ENCODE assay signal across 4 cellular contexts in genomic region chr4:92812652-92813051, GRCh38.
"Had no signal": no experiment of that assay in that cellular context is flagged by ENCODE, and none has a peak within 500 bp of the region (broad histone marks: within the 10 kb centered on the region; RNA-seq: fewer than 3 reads in every experiment).

No MANE protein-coding gene starts in this region.

- H3K27ac ChIP-seq: HL-60 had no signal

- DNase-seq: IMR-90, KBM-7 had no signal

- H3K4me3 ChIP-seq: K562 had no signal
